In genomic region chr9:16281707-16282106, GRCh38 we compare ENCODE assay signal across 21 cellular contexts.
DNase-seq lines count a peak whose midpoint lies in the region; ATAC-seq, FAIRE-seq and TF ChIP-seq lines count a peak whose summit lies in the region.
"Had no signal": no experiment of that assay in that cellular context is flagged by ENCODE, and none has a peak within 500 bp of the region (broad histone marks: within the 10 kb centered on the region; RNA-seq: fewer than 3 reads in every experiment).

No MANE protein-coding gene starts in this region.

- H3K9me1 ChIP-seq in IMR-90 (ENCODE audit: insufficient read depth, low read length): no peaks in the 10 kb centered on the region

- peak overlapping the region; percentile 27; the same call in 1 of the 2 replicates for H3K4ac ChIP-seq in IMR-90 (ENCODE audit: low read depth, low read length)

- no peak for FAIRE-seq in bronchial epithelial cell (lab: Jason Lieb, UNC)
- FAIRE-seq: G401.6, GM12878 had no signal

- peak overlapping the region; percentile 52 for H2AK5ac ChIP-seq in IMR-90 (ENCODE audit: low read depth, low read length)

- peak overlapping the region; percentile 49; the same call in 1 of the 2 replicates for H3K14ac ChIP-seq in IMR-90 (replicated peaks; ENCODE audit: low read depth, low read length)

- H3K4me1 Mint-ChIP-seq in nephron (peaks cover 51% of the 10 kb centered on the region), type B pancreatic cell (ENCODE audit: unreplicated experiment) (peaks cover 48% of the 10 kb centered on the region), CD14-positive monocyte (peaks cover 4% of the 10 kb centered on the region)
- H3K4me1 Mint-ChIP-seq: IgD-negative memory B cell had no signal

- H3K4me2 ChIP-seq in IMR-90 (ENCODE audit: low read depth, low read length): no peak overlapping the region

- H2BK15ac ChIP-seq in IMR-90 (ENCODE audit: low read depth, low read length): peak overlapping the region; percentile 21; the same call in 2 of the 3 replicates

- H3K27ac ChIP-seq in IMR-90 (ENCODE audit: insufficient read depth, low read length): peak overlapping the region; percentile 73; the same call in 1 of the 2 replicates
- peak overlapping the region; percentile 20 for H3K27ac ChIP-seq in subcutaneous abdominal adipose tissue (ENCODE audit: low read depth, low read length)
- H3K27ac ChIP-seq: Peyer's patch, SK-N-MC had no signal

- H3K4me1 ChIP-seq in IMR-90 (ENCODE audit: control insufficient read depth, insufficient read depth, low read length) (peaks cover 10% of the 10 kb centered on the region), subcutaneous abdominal adipose tissue (ENCODE audit: control insufficient read depth in 5 of 5, insufficient read depth in 5 of 5, low read length in 5 of 5) (peaks cover 0 to 13% (median 0%) of the 10 kb centered on the region in 5 donors)

- no peaks in the 10 kb centered on the region for H4K20me1 ChIP-seq in IMR-90 (ENCODE audit: insufficient read depth, low read length)

- peaks cover 4% of the 10 kb centered on the region for H3K36me3 Mint-ChIP-seq in nephron (ENCODE audit: low read depth)
- peaks cover 4% of the 10 kb centered on the region for H3K36me3 Mint-ChIP-seq in type B pancreatic cell
- H3K36me3 Mint-ChIP-seq in CD14-positive monocyte: no peaks in the 10 kb centered on the region
- H3K36me3 Mint-ChIP-seq: IgD-negative memory B cell had no signal

- TF ChIP-seq CTCF in IMR-90 (conservative IDR thresholded peaks at IDR 0.05; ENCODE audit: low read depth, low read length) (no peak), bronchial epithelial cell (IDR thresholded peaks at IDR 0.05; ENCODE audit: insufficient read depth, low read length, severe bottlenecking) (no peak), nephron (IDR thresholded peaks at IDR 0.05; ENCODE audit: unreplicated experiment in 3 of 3) (no peak), type B pancreatic cell (conservative IDR thresholded peaks at IDR 0.05) (no peak), CD14-positive monocyte (IDR thresholded peaks at IDR 0.05) (no peak)

- H3K9me3 Mint-ChIP-seq in nephron (peaks cover 18% of the 10 kb centered on the region), type B pancreatic cell (peaks cover 17% of the 10 kb centered on the region), CD14-positive monocyte (peaks cover 2 to 22% (median 12%) of the 10 kb centered on the region in 7 donors)

- H4K91ac ChIP-seq in IMR-90 (ENCODE audit: insufficient read depth, low read depth, low read length): no peak overlapping the region; the same call in 1 of the 2 replicates

- H2BK120ac ChIP-seq in IMR-90 (ENCODE audit: low read depth, low read length): peak overlapping the region; percentile 18; the same call in 1 of the 2 replicates

- no peak overlapping the region for H3K4me3 Mint-ChIP-seq in nephron
- no peak overlapping the region for H3K4me3 Mint-ChIP-seq in type B pancreatic cell
- H3K4me3 Mint-ChIP-seq in CD14-positive monocyte: no peak overlapping the region
- H3K4me3 Mint-ChIP-seq: CD4-positive, alpha-beta T cell; IgD-negative memory B cell had no signal

- H2AFZ ChIP-seq in IMR-90 (replicated peaks; ENCODE audit: low read length, poor library complexity): no peak overlapping the region

- H3K9me3 ChIP-seq in IMR-90 (ENCODE audit: control insufficient read depth, insufficient read depth, low read length): peaks cover 4% of the 10 kb centered on the region; the same call in 1 of the 2 replicates
- no peaks in the 10 kb centered on the region for H3K9me3 ChIP-seq in subcutaneous abdominal adipose tissue (ENCODE audit: control insufficient read depth in 5 of 5, low read length in 5 of 5)
- H3K9me3 ChIP-seq: Peyer's patch had no signal

- no peak for DNase-seq in IMR-90
- peak; percentile 25 for DNase-seq in bronchial epithelial cell (ENCODE audit: low read depth)
- DNase-seq in NCI-H1930 (lab: John Stamatoyannopoulos, UW): no peak
- DNase-seq in type B pancreatic cell (ENCODE audit: extremely low spot score, unreplicated experiment): no peak
- no peak for DNase-seq in CD14-positive monocyte (ENCODE audit: low spot score)
- DNase-seq: ACHN; AML-193; CD4-positive, alpha-beta T cell; H7; MV-4-11; NCI-H1417 treated with DMSO at 0.1 percent for 48 hours; NCI-H2029; NCI-H2171; Peyer's patch; Right ventricle myocardium superior had no signal

- H4K5ac ChIP-seq in IMR-90 (ENCODE audit: low read depth, low read length): peak overlapping the region; percentile 58

- H3K56ac ChIP-seq in IMR-90 (ENCODE audit: extremely low read depth, insufficient read depth, low read length): no peak overlapping the region

- BruUV-seq in IMR-90 (replicated peaks; lab: Mats Ljungman, UMichigan): no TSS peak

- peak overlapping the region; percentile 18 for H2BK5ac ChIP-seq in IMR-90 (ENCODE audit: low read depth, low read length, poor library complexity, severe bottlenecking)

- TF ChIP-seq POLR2A in IMR-90 (IDR thresholded peaks at IDR 0.05; ENCODE audit: low read depth, low read length): no peak

- H2AK9ac ChIP-seq in IMR-90 (replicated peaks; ENCODE audit: low read depth, low read length, poor library complexity): no peak overlapping the region

- H3K9ac ChIP-seq in IMR-90 (ENCODE audit: low read depth, low read length) (no peak overlapping the region), subcutaneous abdominal adipose tissue (ENCODE audit: low read length in 5 of 5) (no peak overlapping the region)

- TF ChIP-seq RAD21 in IMR-90 (IDR thresholded peaks at IDR 0.05; ENCODE audit: low read length): no peak

- H3K23ac ChIP-seq in IMR-90 (ENCODE audit: low read depth, low read length): no peak overlapping the region

- H3K4me3 ChIP-seq in IMR-90 (ENCODE audit: insufficient read depth, low read depth, low read length) (no peak overlapping the region), bronchial epithelial cell (ENCODE audit: low read depth, low read length) (no peak overlapping the region), subcutaneous abdominal adipose tissue (ENCODE audit: low read depth in 1 of 5, low read length in 5 of 5) (no peak overlapping the region)
- H3K4me3 ChIP-seq: GM12878, Peyer's patch, SK-N-MC had no signal

- H3K27me3 ChIP-seq in IMR-90 (ENCODE audit: control insufficient read depth, insufficient read depth, low read length) (no peaks in the 10 kb centered on the region; the same call in 1 of the 2 replicates), bronchial epithelial cell (ENCODE audit: control insufficient read depth, insufficient read depth, low read length) (peaks cover 2% of the 10 kb centered on the region), subcutaneous abdominal adipose tissue (ENCODE audit: control insufficient read depth in 5 of 5, insufficient read depth in 4 of 5, low read length in 5 of 5) (no peaks in the 10 kb centered on the region)
- H3K27me3 ChIP-seq: Peyer's patch had no signal

- peak overlapping the region in 2 of 3 experiments; percentile 90 for H3K27ac Mint-ChIP-seq in nephron
- no peak overlapping the region for H3K27ac Mint-ChIP-seq in type B pancreatic cell
- H3K27ac Mint-ChIP-seq in CD14-positive monocyte: no peak overlapping the region
- H3K27ac Mint-ChIP-seq: CD4-positive, alpha-beta T cell; IgD-negative memory B cell had no signal

- H3K18ac ChIP-seq in IMR-90 (ENCODE audit: low read depth, low read length): peak overlapping the region; percentile 70

- peak; percentile 10; the same call in 1 of the 2 replicates for ATAC-seq in IMR-90 (ENCODE audit: low read depth)
- ATAC-seq: GM12878 had no signal

- 0 out of 4 replicates have a peak overlapping the region, but pooled peaks of 1 of the 2 experiments have one; percentile 11 for H4K8ac ChIP-seq in IMR-90 (ENCODE audit: low read depth in 2 of 2, low read length in 2 of 2)

- no peaks in the 10 kb centered on the region for H3K79me1 ChIP-seq in IMR-90 (ENCODE audit: low read depth in 1 of 2, low read length in 2 of 2)

- H3K27me3 Mint-ChIP-seq in nephron (ENCODE audit: low read depth): no peaks in the 10 kb centered on the region
- H3K27me3 Mint-ChIP-seq in type B pancreatic cell: peaks cover 3% of the 10 kb centered on the region
- peaks cover 4% of the 10 kb centered on the region in 3 donors for H3K27me3 Mint-ChIP-seq in CD14-positive monocyte (ENCODE audit: low read depth in 3 of 3)
- H3K27me3 Mint-ChIP-seq: CD4-positive, alpha-beta T cell; IgD-negative memory B cell had no signal

- intact Hi-C loops in IMR-90 (cut with micrococcal nuclease): no loop called here
- intact Hi-C loops in CD14-positive monocyte (cut with micrococcal nuclease): no loop called here

- POLR2A ChIA-PET in IMR-90 (lab: Charles Lee; ENCODE audit: unreplicated experiment): no interaction called here

- H2BK20ac ChIP-seq in IMR-90 (ENCODE audit: low read depth, low read length): no peak overlapping the region

- H3K36me3 ChIP-seq in IMR-90 (ENCODE audit: control insufficient read depth, insufficient read depth, low read length) (no peaks in the 10 kb centered on the region), bronchial epithelial cell (ENCODE audit: control insufficient read depth, insufficient read depth, low read length) (no peaks in the 10 kb centered on the region), subcutaneous abdominal adipose tissue (ENCODE audit: control insufficient read depth in 5 of 5, insufficient read depth in 5 of 5, low read length in 5 of 5) (no peaks in the 10 kb centered on the region)
- H3K36me3 ChIP-seq: Peyer's patch had no signal

- in situ Hi-C loops in IMR-90 (cut with MboI; ENCODE audit: low sequenced_read_pairs): no loop called here

- CTCF ChIA-PET in IMR-90 (lab: Yijun Ruan, JAX): no interaction called here

- WGBS in IMR-90 (ENCODE audit: extremely low coverage in 2 of 2, insufficient read length in 1 of 2), 2 experiments: 100% methylated on average over 1 of the region's 5 CpGs; no CpG with 5 or more reads in 1 of the 2 experiments

- dilution Hi-C loops in IMR-90 (cut with HindIII; ENCODE audit: low sequenced_read_pairs, unreplicated experiment): no loop called here

TF ChIP-seq in IMR-90, 13 proteins besides CTCF, POLR2A, EP300 and RAD21:
- no peak for TF ChIP-seq MAZ (IDR thresholded peaks at IDR 0.05; ENCODE audit: borderline replicate concordance, low read depth, low read length)

Comparison
In these comparisons a context has a peak if more than half of its experiments do, and no peak if none do; other contexts are left out.
1. H3K27ac Mint-ChIP-seq: peak in nephron (2 of 3); none in type B pancreatic cell (single experiment) and CD14-positive monocyte (0 of 7).